8 cellular contexts compared by ENCODE assay signal in the genomic region with DNA sequence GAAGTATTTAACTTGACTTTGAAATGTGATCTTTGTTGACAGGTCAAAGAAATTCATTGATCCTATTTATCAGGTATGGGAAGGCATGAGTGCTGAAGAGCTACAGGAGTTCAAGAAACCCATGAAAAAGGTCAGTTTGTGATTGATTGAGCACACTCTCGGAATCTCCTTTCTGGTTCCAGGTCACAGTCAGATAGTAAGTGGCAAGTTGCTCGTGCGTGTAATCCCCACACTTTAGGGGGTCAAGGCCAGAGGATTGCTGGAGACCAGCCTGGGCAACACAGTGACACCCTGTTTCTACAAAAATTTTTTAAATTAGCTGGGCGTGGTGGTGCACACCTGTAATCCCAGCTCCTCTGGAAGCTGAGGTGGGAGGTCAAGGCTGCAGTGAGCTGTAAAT. TPM values are rescaled to one million over a fixed set of nuclear protein-coding genes. Genes with fewer than 3 reads are reported as not detected.
A peak's percentile ranks its signal among the peaks of the same experiment; 100 is the strongest.
DNase-seq lines count a peak whose midpoint lies in the region; ATAC-seq and TF ChIP-seq lines count a peak whose summit lies in the region.
"Not testable (repeated sequence)": the region's sequence is repeated elsewhere in the genome, so short reads cannot be mapped to it uniquely, and the experiment has no call there.

No MANE protein-coding gene starts in this region.

- H3K9me3 Mint-ChIP-seq in activated CD8-positive, alpha-beta T cell treated with anti-CD3 and anti-CD28 coated beads, Interleukin-2, amount 10 ng/mL, durations not matched to agents 7 days and 5 days (ENCODE audit: insufficient read depth): not testable (repeated sequence)

- H3K4me1 Mint-ChIP-seq in activated CD8-positive, alpha-beta T cell treated with anti-CD3 and anti-CD28 coated beads, Interleukin-2, amount 10 ng/mL, durations not matched to agents 7 days and 5 days (ENCODE audit: low read depth): peaks cover 12% of the 10 kb centered on the region

- H4K20me1 ChIP-seq in OCI-LY1 (ENCODE audit: insufficient read depth, low read length): not testable (repeated sequence)

- not testable (repeated sequence) for H3K27me3 Mint-ChIP-seq in activated CD8-positive, alpha-beta T cell treated with anti-CD3 and anti-CD28 coated beads, Interleukin-2, amount 10 ng/mL, durations not matched to agents 7 days and 5 days (ENCODE audit: low read depth)

- H3K4me2 ChIP-seq in OCI-LY1 (ENCODE audit: low read length): not testable (repeated sequence)

- not testable (repeated sequence) for H3K4me3 Mint-ChIP-seq in activated CD8-positive, alpha-beta T cell treated with anti-CD3 and anti-CD28 coated beads, Interleukin-2, amount 10 ng/mL, durations not matched to agents 7 days and 5 days

- not testable (repeated sequence) for H3K9me3 ChIP-seq in OCI-LY1 (ENCODE audit: low read length); colonic mucosa

- DNase-seq in Caki2 (ENCODE audit: low read depth): peak; percentile 50
- DNase-seq in activated CD8-positive, alpha-beta T cell treated with anti-CD3 and anti-CD28 coated beads, Interleukin-2, amount 10 ng/mL, durations not matched to agents 7 days and 5 days: peak; percentile 10
- DNase-seq in colonic mucosa: peak; percentile 18
- not testable (repeated sequence) for DNase-seq in left colon

- not testable (repeated sequence) for H3F3A ChIP-seq in OCI-LY1 (ENCODE audit: insufficient read depth, low read length)

- peak overlapping the region; percentile 79 for H3K27ac ChIP-seq in OCI-LY1 (ENCODE audit: low read depth, low read length, poor library complexity, severe bottlenecking)
- not testable (repeated sequence) for H3K27ac ChIP-seq in colonic mucosa

- not testable (repeated sequence) for H2AFZ ChIP-seq in OCI-LY1 (ENCODE audit: low read length)

- peaks cover 36% of the 10 kb centered on the region for H3K4me1 ChIP-seq in OCI-LY1 (ENCODE audit: insufficient read depth, low read length, severe bottlenecking)
- not testable (repeated sequence) for H3K4me1 ChIP-seq in colonic mucosa

- not testable (repeated sequence) for TF ChIP-seq CTCF in OCI-LY1 (IDR thresholded peaks at IDR 0.05; ENCODE audit: low read length); colonic mucosa (IDR thresholded peaks at IDR 0.05)

- not testable (repeated sequence) for H3K79me2 ChIP-seq in OCI-LY1 (ENCODE audit: insufficient read depth, low read length)

- H3K27ac Mint-ChIP-seq in activated CD8-positive, alpha-beta T cell treated with anti-CD3 and anti-CD28 coated beads, Interleukin-2, amount 10 ng/mL, durations not matched to agents 7 days and 5 days: not testable (repeated sequence)

- intact Hi-C loops in colonic mucosa (cut with DNase I); left colon (cut with DNase I, micrococcal nuclease): not testable (repeated sequence)

- in situ Hi-C loops in Caki2 (cut with HindIII; ENCODE audit: low pct_unique_long_range_greater_than_20kb, low sequenced_read_pairs): not testable (repeated sequence)

- POLR2A ChIA-PET in activated CD8-positive, alpha-beta T cell treated with anti-CD3 and anti-CD28 coated beads, Interleukin-2, amount 10 ng/mL, durations not matched to agents 7 days and 5 days (lab: Charles Lee): not testable (repeated sequence)

- H3K36me3 Mint-ChIP-seq in activated CD8-positive, alpha-beta T cell treated with anti-CD3 and anti-CD28 coated beads, Interleukin-2, amount 10 ng/mL, durations not matched to agents 7 days and 5 days (ENCODE audit: low read depth): not testable (repeated sequence)

- not testable (repeated sequence) for H3K9ac ChIP-seq in OCI-LY1 (ENCODE audit: low read length); colonic mucosa (ENCODE audit: low read depth in 2 of 2, low read length in 2 of 2)

- CTCF ChIA-PET in activated CD8-positive, alpha-beta T cell treated with anti-CD3 and anti-CD28 coated beads, Interleukin-2, amount 10 ng/mL, durations not matched to agents 7 days and 5 days (lab: Charles Lee): not testable (repeated sequence)

- ATAC-seq in GM18861 (IDR thresholded peaks at IDR 0.05; ENCODE audit: unreplicated experiment): peak; percentile 58
- peak; percentile 54 for ATAC-seq in GM19463 (IDR thresholded peaks at IDR 0.05; ENCODE audit: unreplicated experiment)
- peak; percentile 58 for ATAC-seq in HG03571 (IDR thresholded peaks at IDR 0.05; ENCODE audit: unreplicated experiment)
- ATAC-seq in activated CD8-positive, alpha-beta T cell treated with anti-CD3 and anti-CD28 coated beads, Interleukin-2, amount 10 ng/mL, durations not matched to agents 7 days and 5 days: not testable (repeated sequence)
- ATAC-seq in left colon: peak; percentile 12

- H3K4me3 ChIP-seq in OCI-LY1 (ENCODE audit: low read depth, low read length, poor library complexity, severe bottlenecking); colonic mucosa: not testable (repeated sequence)

- not testable (repeated sequence) for H3K27me3 ChIP-seq in OCI-LY1 (ENCODE audit: insufficient read depth, low read length); colonic mucosa

- not testable (repeated sequence) for H3K9me2 ChIP-seq in OCI-LY1 (ENCODE audit: low read depth, low read length)

- H3K36me3 ChIP-seq in OCI-LY1 (ENCODE audit: insufficient read depth, low read length); colonic mucosa: not testable (repeated sequence)

RNA-seq across cellular contexts. Expression of gene UQCRC2, which starts 20.5 kb away (rescaled TPM):
- 19.4 and 27.1 TPM in 2 replicates for total RNA-seq in Caki2 (2014; rRNA removed; shearing (Covaris generic); ENCODE audit: low replicate concordance)
- 100 to 1,000 TPM; 231 to 238 TPM for total RNA-seq in activated CD8-positive, alpha-beta T cell treated with anti-CD3 and anti-CD28 coated beads, Interleukin-2, amount 10 ng/mL, durations not matched to agents 7 days and 5 days
- total RNA-seq in colonic mucosa (100 to 1,000 TPM; 477 to 641 TPM), left colon (100 to 1,000 TPM; 513 to 643 TPM)
